In genomic region chr17:50461550-50462132, GRCh38 we compare ENCODE assay signal across 22 cellular contexts. TPM values are rescaled to one million over a fixed set of nuclear protein-coding genes. Genes with fewer than 3 reads are reported as not detected.
"Had no signal": no experiment of that assay in that cellular context is flagged by ENCODE, and none has a peak within 500 bp of the region (broad histone marks: within the 10 kb centered on the region; RNA-seq: fewer than 3 reads in every experiment).

No MANE protein-coding gene starts in this region.

- H3K9me3 Mint-ChIP-seq: activated B cell treated with CpG ODN at 0.5 μM for 24 hours; activated CD8-positive, alpha-beta T cell treated with anti-CD3 and anti-CD28 coated beads for 36 hours; activated naive CD4-positive, alpha-beta T cell treated with anti-CD3 and anti-CD28 coated beads, Interleukin-2, amount 50 U/mL, for 24 hours; activated T-cell treated with anti-CD3 and anti-CD28 coated beads, Interleukin-2, amount 50 U/mL, for 72 hours; activated T-helper 2 cell treated with anti-CD3 and anti-CD28 coated beads, Interferon-gamma antibody, Interleukin-2, Interleukin-4, amounts not matched to agents 10 μg/mL and 5 μg/mL and 100 μg/mL, durations not matched to agents 14 hours and 24 hours and 36 hours had no signal

- H3K27ac Mint-ChIP-seq: activated B cell treated with CpG ODN at 0.5 μM for 24 hours; activated CD8-positive, alpha-beta T cell treated with anti-CD3 and anti-CD28 coated beads for 36 hours; activated naive CD4-positive, alpha-beta T cell treated with anti-CD3 and anti-CD28 coated beads, Interleukin-2, amount 50 U/mL, for 24 hours; activated T-cell treated with anti-CD3 and anti-CD28 coated beads, Interleukin-2, amount 50 U/mL, for 72 hours; activated T-helper 2 cell treated with anti-CD3 and anti-CD28 coated beads, Interferon-gamma antibody, Interleukin-2, Interleukin-4, amounts not matched to agents 10 μg/mL and 5 μg/mL and 100 μg/mL, durations not matched to agents 14 hours and 24 hours and 36 hours; T-helper 17 cell had no signal

- H3K4me3 ChIP-seq: breast epithelium, K562 had no signal

- H3K27me3 ChIP-seq: breast epithelium had no signal

- H3K4me3 Mint-ChIP-seq: activated B cell treated with CpG ODN at 0.5 μM for 24 hours; activated CD8-positive, alpha-beta T cell treated with anti-CD3 and anti-CD28 coated beads for 36 hours; activated naive CD4-positive, alpha-beta T cell treated with anti-CD3 and anti-CD28 coated beads, Interleukin-2, amount 50 U/mL, for 24 hours; activated T-cell treated with anti-CD3 and anti-CD28 coated beads, Interleukin-2, amount 50 U/mL, for 72 hours; T-helper 17 cell had no signal

- H3K4me1 Mint-ChIP-seq: activated naive CD4-positive, alpha-beta T cell treated with anti-CD3 and anti-CD28 coated beads, Interleukin-2, amount 50 U/mL, for 24 hours had no signal

- H3K27ac ChIP-seq: breast epithelium had no signal

- DNase-seq: activated B cell treated with CpG ODN at 0.5 μM for 24 hours; activated CD4-positive, alpha-beta T cell treated with anti-CD3 and anti-CD28 coated beads for 1 hour; activated CD4-positive, alpha-beta T cell treated with anti-CD3 and anti-CD28 coated beads, Interleukin-2, amount 50 U/mL, for 1 hour; activated CD8-positive, alpha-beta memory T cell treated with anti-CD3 and anti-CD28 coated beads, Interleukin-2, amount 50 U/mL, for 4 hours; activated CD8-positive, alpha-beta T cell treated with anti-CD3 and anti-CD28 coated beads for 36 hours; activated gamma-delta T cell treated with Interleukin-2 at 50 U/mL for 16 hours; activated T-cell treated with anti-CD3 and anti-CD28 coated beads, Interleukin-2, amount 50 U/mL, for 72 hours; caudate nucleus; Karpas-422; MM.1S; NCI-H1105 treated with DMSO at 0.1 percent for 48 hours; NCI-H1436 treated with DMSO at 0.1 percent for 48 hours; NCI-H187; NCI-H2081; NCI-H524; SIG-M5; T-helper 17 cell; T-helper 9 cell had no signal

- H3K4me1 ChIP-seq: breast epithelium had no signal

- H3K27me3 Mint-ChIP-seq: activated B cell treated with CpG ODN at 0.5 μM for 24 hours; activated CD8-positive, alpha-beta T cell treated with anti-CD3 and anti-CD28 coated beads for 36 hours; activated naive CD4-positive, alpha-beta T cell treated with anti-CD3 and anti-CD28 coated beads, Interleukin-2, amount 50 U/mL, for 24 hours; T-helper 17 cell had no signal

- ATAC-seq: activated CD8-positive, alpha-beta T cell treated with anti-CD3 and anti-CD28 coated beads for 36 hours; activated T-cell treated with anti-CD3 and anti-CD28 coated beads, Interleukin-2, amount 50 U/mL, for 72 hours; K562; T-helper 17 cell had no signal

- H3K9me3 ChIP-seq: breast epithelium had no signal

RNA-seq across cellular contexts. Expression of gene CHAD, which starts 7.0 kb away (rescaled TPM):
- total RNA-seq: activated CD8-positive, alpha-beta T cell treated with anti-CD3 and anti-CD28 coated beads for 36 hours; activated T-cell treated with anti-CD3 and anti-CD28 coated beads, Interleukin-2, amount 50 U/mL, for 72 hours; activated T-helper 2 cell treated with anti-CD3 and anti-CD28 coated beads, Interferon-gamma antibody, Interleukin-2, Interleukin-4, amounts not matched to agents 10 μg/mL and 5 μg/mL and 100 μg/mL, durations not matched to agents 14 hours and 24 hours and 36 hours; K562; T-helper 17 cell had no signal
- polyA plus RNA-seq: K562 had no signal

RNA-seq across cellular contexts. Expression of gene MYCBPAP, which starts 46.6 kb away (rescaled TPM):
- total RNA-seq: K562 had no signal
- polyA plus RNA-seq: K562 had no signal
